22 cellular contexts compared by ENCODE assay signal in genomic region chr15:42048821-42049200, GRCh38. TPM values are rescaled to one million over a fixed set of nuclear protein-coding genes. Genes with fewer than 3 reads are reported as not detected.
DNase-seq lines count a peak whose midpoint lies in the region; ATAC-seq and TF ChIP-seq lines count a peak whose summit lies in the region.
"Had no signal": no experiment of that assay in that cellular context is flagged by ENCODE, and none has a peak within 500 bp of the region (broad histone marks: within the 10 kb centered on the region; RNA-seq: fewer than 3 reads in every experiment).

No MANE protein-coding gene starts in this region.

- no peak overlapping the region for H3K27ac ChIP-seq in mesendoderm (ENCODE audit: low read depth, low read length)
- H3K27ac ChIP-seq in right lobe of liver, result no peak overlapping the region
- H3K27ac ChIP-seq: SK-N-MC had no signal

- intact Hi-C loops in right lobe of liver (cut with DNase I), result no loop called here

- H3K4me1 ChIP-seq in mesendoderm (ENCODE audit: control insufficient read depth, low read depth, low read length) (peaks cover 16% of the 10 kb centered on the region), right lobe of liver (no peaks in the 10 kb centered on the region)

- H3K27me3 ChIP-seq in H7 (ENCODE audit: control insufficient read depth, insufficient read depth, low read length) (no peaks in the 10 kb centered on the region), mesendoderm (ENCODE audit: insufficient read depth, low read length, poor library complexity) (no peaks in the 10 kb centered on the region), right lobe of liver (no peaks in the 10 kb centered on the region)

- no peak overlapping the region for H2BK5ac ChIP-seq in mesendoderm (ENCODE audit: low read length)

- no peak overlapping the region for H3K23ac ChIP-seq in mesendoderm (ENCODE audit: low read length)

- no peaks in the 10 kb centered on the region for H3K79me2 ChIP-seq in mesendoderm (ENCODE audit: control insufficient read depth, insufficient read depth, low read length)

- H3K4me3 ChIP-seq in H7 (ENCODE audit: insufficient read depth, low read depth, low read length), result no peak overlapping the region
- no peak overlapping the region for H3K4me3 ChIP-seq in mesendoderm (ENCODE audit: low read length)
- no peak overlapping the region for H3K4me3 ChIP-seq in right lobe of liver
- H3K4me3 ChIP-seq: SK-N-MC had no signal

- no peak overlapping the region for H3K9ac ChIP-seq in mesendoderm (ENCODE audit: low read length)

- no peak overlapping the region for H4K5ac ChIP-seq in mesendoderm (ENCODE audit: low read length)

- no peak overlapping the region for H2BK120ac ChIP-seq in mesendoderm (ENCODE audit: low read depth, low read length)

- no peaks in the 10 kb centered on the region for H3K9me3 ChIP-seq in right lobe of liver

- ATAC-seq in esophagus mucosa, result peak; percentile 72
- ATAC-seq in GM19452 (IDR thresholded peaks at IDR 0.05; ENCODE audit: unreplicated experiment), result no peak
- no peak for ATAC-seq in GM19324 (IDR thresholded peaks at IDR 0.05; ENCODE audit: low FRiP score, unreplicated experiment)
- ATAC-seq in right lobe of liver, result no peak
- ATAC-seq: Panc1 had no signal

- TF ChIP-seq POLR2A in right lobe of liver (IDR thresholded peaks at IDR 0.05), result no peak

- peak; percentile 59 for DNase-seq in H7
- DNase-seq in NCI-H2227 treated with DMSO at 0.1 percent for 48 hours (lab: John Stamatoyannopoulos, UW), result peak; percentile 4
- DNase-seq in mesendoderm, result peak; percentile 50
- DNase-seq in right lobe of liver, result no peak
- no peak for DNase-seq in mucosa of gallbladder (ENCODE audit: low spot score)
- DNase-seq: ACHN, AML-193, GF-D8, HCEC 1CT, NCI-H1092 treated with DMSO at 0.1 percent for 48 hours, NCI-H1930, NCI-H510A treated with DMSO at 0.1 percent for 48 hours, Right ventricle myocardium superior had no signal

- no peak overlapping the region for H3K4me2 ChIP-seq in mesendoderm (ENCODE audit: low read length)

- H2BK15ac ChIP-seq in mesendoderm (replicated peaks; ENCODE audit: low read depth), result no peak overlapping the region

- H3K4ac ChIP-seq in mesendoderm (ENCODE audit: low read depth, low read length), result no peak overlapping the region

- no peak for TF ChIP-seq CTCF in right lobe of liver (IDR thresholded peaks at IDR 0.05)

- no peaks in the 10 kb centered on the region for H3K36me3 ChIP-seq in H7 (replicated peaks; ENCODE audit: control insufficient read depth, insufficient read depth, low read length)
- no peaks in the 10 kb centered on the region for H3K36me3 ChIP-seq in mesendoderm (ENCODE audit: control insufficient read depth, insufficient read depth, low read length)
- no peaks in the 10 kb centered on the region for H3K36me3 ChIP-seq in right lobe of liver

- no peak overlapping the region for H4K8ac ChIP-seq in mesendoderm (ENCODE audit: low read depth, low read length)

- H3K56ac ChIP-seq in mesendoderm (ENCODE audit: low read length), result peak overlapping the region; percentile 1

- H2AK5ac ChIP-seq in mesendoderm (ENCODE audit: low read length), result no peak overlapping the region

- WGBS in mesendoderm (ENCODE audit: extremely low coverage, insufficient coverage, low lambda C conversion rate), result no CpG with 5 or more reads among the region's 8 CpGs
- WGBS in right lobe of liver (ENCODE audit: insufficient coverage, low coverage, low lambda C conversion rate, missing lambda C conversion rate), result 60% methylated on average over 7 of the region's 8 CpGs

- no peak overlapping the region for H3K18ac ChIP-seq in mesendoderm (ENCODE audit: low read length)

- H3K79me1 ChIP-seq in mesendoderm (ENCODE audit: low read length), result no peaks in the 10 kb centered on the region

RNA-seq across cellular contexts. Expression of gene PLA2G4E, which starts 28.0 kb away (rescaled TPM):
- total RNA-seq in H7 (2014; rRNA removed; shearing (Covaris generic)), result not detected in 2 replicates
- 18.1 TPM for total RNA-seq in esophagus mucosa
- polyA plus RNA-seq in mesendoderm (2013, experiment 1 of 2), result not detected
- polyA plus RNA-seq in mesendoderm (2013, experiment 2 of 2), result under 0.01 TPM
- not detected for total RNA-seq in right lobe of liver
- total RNA-seq in mucosa of gallbladder, result 0.09 TPM
- total RNA-seq: Daoy, HT-29, Right ventricle myocardium superior had no signal
- polyA plus RNA-seq: CD14-positive monocyte had no signal

RNA-seq across cellular contexts. Expression of gene PLA2G4D, which starts 45.6 kb away (rescaled TPM):
- total RNA-seq in H7 (2014; rRNA removed; shearing (Covaris generic)), result 0.11 and 0.17 TPM in 2 replicates
- total RNA-seq in esophagus mucosa, result 1.5 TPM
- polyA plus RNA-seq in mesendoderm (2013, experiment 1 of 2), result 0.10 TPM
- polyA plus RNA-seq in mesendoderm (2013, experiment 2 of 2), result 0.10 TPM
- not detected for total RNA-seq in right lobe of liver
- total RNA-seq in mucosa of gallbladder, result not detected
- total RNA-seq: Daoy, MCF 10A, Right ventricle myocardium superior had no signal
- polyA plus RNA-seq: CD14-positive monocyte had no signal

Comparison
In these comparisons a context has a peak if more than half of its experiments do, and no peak if none do; other contexts are left out.
1. DNase-seq: peak in H7 (single experiment), NCI-H2227 treated with DMSO at 0.1 percent for 48 hours (single experiment) and mesendoderm (single experiment); none in right lobe of liver (0 of 3) and mucosa of gallbladder (single experiment).
2. RNA of gene PLA2G4E, which starts 28.0 kb away (total RNA-seq): 18.1 TPM in esophagus mucosa (single experiment); 0.09 TPM in mucosa of gallbladder (single experiment), not detected in H7 and not detected in right lobe of liver; every median in the first group is over 10 times any median in the second.